29 cellular contexts compared by ENCODE assay signal in genomic region chr3:153397806-153398205, GRCh38.
"Had no signal": no experiment of that assay in that cellular context is flagged by ENCODE, and none has a peak within 500 bp of the region (broad histone marks: within the 10 kb centered on the region; RNA-seq: fewer than 3 reads in every experiment).

No MANE protein-coding gene starts in this region.

- H3K4me3 ChIP-seq: colonic mucosa, esophagus squamous epithelium had no signal

- H3K36me3 ChIP-seq: brain microvascular endothelial cell, colonic mucosa, esophagus squamous epithelium had no signal

- H3K4me3 Mint-ChIP-seq: activated CD4-positive, alpha-beta memory T cell treated with anti-CD3 and anti-CD28 coated beads for 36 hours; activated CD4-positive, alpha-beta T cell treated with anti-CD3 and anti-CD28 coated beads for 36 hours; activated CD4-positive, alpha-beta T cell treated with anti-CD3 and anti-CD28 coated beads, Interleukin-2, amount 10 ng/mL, durations not matched to agents 24 days and 14 days; activated CD8-positive, alpha-beta memory T cell treated with anti-CD3 and anti-CD28 coated beads, Interleukin-2, amount 10 ng/mL, durations not matched to agents 7 days and 5 days; activated CD8-positive, alpha-beta T cell treated with anti-CD3 and anti-CD28 coated beads, Interleukin-2, amount 10 ng/mL, durations not matched to agents 7 days and 5 days; activated naive CD4-positive, alpha-beta T cell treated with anti-CD3 and anti-CD28 coated beads for 36 hours; activated naive CD4-positive, alpha-beta T cell treated with anti-CD3 and anti-CD28 coated beads, Interleukin-2, amount 50 U/mL, for 24 hours; activated naive CD8-positive, alpha-beta T cell treated with anti-CD3 and anti-CD28 coated beads, Interleukin-2, amount 10 ng/mL, durations not matched to agents 7 days and 5 days; activated T-helper 1 cell treated with anti-CD3 and anti-CD28 coated beads, Interleukin-12 subunit alpha, Interleukin-12 subunit beta, Interleukin-2, Interleukin-4 antibody, amounts not matched to agents 30 ng/mL and 10 ng/mL and 1 ng/mL, durations not matched to agents 14 hours and 24 hours and 36 hours had no signal

- H3K27me3 Mint-ChIP-seq: activated CD4-positive, alpha-beta memory T cell treated with anti-CD3 and anti-CD28 coated beads for 36 hours; activated CD4-positive, alpha-beta T cell treated with anti-CD3 and anti-CD28 coated beads, Interleukin-2, amount 10 ng/mL, durations not matched to agents 24 days and 14 days; activated CD8-positive, alpha-beta memory T cell treated with anti-CD3 and anti-CD28 coated beads, Interleukin-2, amount 10 ng/mL, durations not matched to agents 7 days and 5 days; activated naive CD8-positive, alpha-beta T cell treated with anti-CD3 and anti-CD28 coated beads, Interleukin-2, amount 10 ng/mL, durations not matched to agents 7 days and 5 days had no signal

- H3K27ac ChIP-seq: brain microvascular endothelial cell, colonic mucosa, esophagus squamous epithelium had no signal

- DNase-seq: activated CD4-positive, alpha-beta memory T cell treated with anti-CD3 and anti-CD28 coated beads for 36 hours; activated CD4-positive, alpha-beta T cell treated with anti-CD3 and anti-CD28 coated beads for 36 hours; activated CD4-positive, alpha-beta T cell treated with anti-CD3 and anti-CD28 coated beads, Interleukin-2, amount 10 ng/mL, durations not matched to agents 24 days and 14 days; activated CD4-positive, CD25-positive, alpha-beta regulatory T cell; activated CD4-positive, CD25-positive, alpha-beta regulatory T cell treated with anti-CD3 and anti-CD28 coated beads, Interleukin-2, amount 50 U/mL, for 72 hours; activated CD8-positive, alpha-beta memory T cell treated with anti-CD3 and anti-CD28 coated beads, Interleukin-2, amount 10 ng/mL, durations not matched to agents 7 days and 5 days; activated CD8-positive, alpha-beta memory T cell treated with anti-CD3 and anti-CD28 coated beads, Interleukin-2, amount 50 U/mL, for 4 hours; activated CD8-positive, alpha-beta T cell treated with anti-CD3 and anti-CD28 coated beads, Interleukin-2, amount 10 ng/mL, durations not matched to agents 7 days and 5 days; activated effector memory CD4-positive, alpha-beta T cell treated with anti-CD3 and anti-CD28 coated beads, Interleukin-2, amount 50 U/mL, for 16 hours; activated naive CD4-positive, alpha-beta T cell treated with anti-CD3 and anti-CD28 coated beads for 36 hours; activated naive CD8-positive, alpha-beta T cell treated with anti-CD3 and anti-CD28 coated beads, Interleukin-2, amount 10 ng/mL, durations not matched to agents 7 days and 5 days; activated T-cell treated with anti-CD3 and anti-CD28 coated beads, Interleukin-2, amount 50 U/mL, for 1 hour; activated T-cell treated with anti-CD3 and anti-CD28 coated beads, Interleukin-2, amount 50 U/mL, for 48 hours; amniotic stem cell; anterior cingulate cortex; brain microvascular endothelial cell; central memory CD4-positive, alpha-beta T cell; cerebellar nuclear complex; colonic mucosa; effector CD8-positive, alpha-beta T cell; erythroblast; esophagus squamous epithelium; head of caudate nucleus; T-helper 2 cell had no signal

- FAIRE-seq: astrocyte, endothelial cell of umbilical vein had no signal

- H3K9me3 ChIP-seq: colonic mucosa had no signal

- ATAC-seq: activated CD4-positive, alpha-beta T cell treated with anti-CD3 and anti-CD28 coated beads for 36 hours; activated CD8-positive, alpha-beta memory T cell treated with anti-CD3 and anti-CD28 coated beads, Interleukin-2, amount 10 ng/mL, durations not matched to agents 7 days and 5 days; activated CD8-positive, alpha-beta T cell treated with anti-CD3 and anti-CD28 coated beads, Interleukin-2, amount 10 ng/mL, durations not matched to agents 7 days and 5 days had no signal

- H3K27ac Mint-ChIP-seq: activated CD4-positive, alpha-beta memory T cell treated with anti-CD3 and anti-CD28 coated beads for 36 hours; activated CD4-positive, alpha-beta T cell treated with anti-CD3 and anti-CD28 coated beads for 36 hours; activated CD4-positive, alpha-beta T cell treated with anti-CD3 and anti-CD28 coated beads, Interleukin-2, amount 10 ng/mL, durations not matched to agents 24 days and 14 days; activated CD8-positive, alpha-beta memory T cell treated with anti-CD3 and anti-CD28 coated beads, Interleukin-2, amount 10 ng/mL, durations not matched to agents 7 days and 5 days; activated CD8-positive, alpha-beta T cell treated with anti-CD3 and anti-CD28 coated beads, Interleukin-2, amount 10 ng/mL, durations not matched to agents 7 days and 5 days; activated naive CD4-positive, alpha-beta T cell treated with anti-CD3 and anti-CD28 coated beads for 36 hours; activated naive CD4-positive, alpha-beta T cell treated with anti-CD3 and anti-CD28 coated beads, Interleukin-2, amount 50 U/mL, for 24 hours; activated naive CD8-positive, alpha-beta T cell treated with anti-CD3 and anti-CD28 coated beads, Interleukin-2, amount 10 ng/mL, durations not matched to agents 7 days and 5 days; activated T-helper 1 cell treated with anti-CD3 and anti-CD28 coated beads, Interleukin-12 subunit alpha, Interleukin-12 subunit beta, Interleukin-2, Interleukin-4 antibody, amounts not matched to agents 30 ng/mL and 10 ng/mL and 1 ng/mL, durations not matched to agents 14 hours and 24 hours and 36 hours; activated T-helper 2 cell treated with anti-CD3 and anti-CD28 coated beads, Interferon-gamma antibody, Interleukin-2, Interleukin-4, amounts not matched to agents 10 μg/mL and 5 μg/mL and 100 μg/mL, durations not matched to agents 14 hours and 24 hours and 36 hours had no signal

- H3K4me1 ChIP-seq: colonic mucosa had no signal

- H3K27me3 ChIP-seq: brain microvascular endothelial cell, colonic mucosa, esophagus squamous epithelium had no signal
